ENCODE assay signal across 8 cellular contexts in genomic region chr3:50573566-50574279, GRCh38. TPM values are rescaled to one million over a fixed set of nuclear protein-coding genes. Genes with fewer than 3 reads are reported as not detected.
DNase-seq lines count a peak whose midpoint lies in the region; ATAC-seq and TF ChIP-seq lines count a peak whose summit lies in the region.

No MANE protein-coding gene starts in this region.

- H3K27ac ChIP-seq in CD4-positive, alpha-beta memory T cell (ENCODE audit: low read depth, low read length), result peak overlapping the region; percentile 52

- no peaks in the 10 kb centered on the region for H3K9me3 ChIP-seq in CD4-positive, alpha-beta memory T cell (ENCODE audit: control insufficient read depth in 1 of 2, low read length in 2 of 2)

- peaks cover 7% of the 10 kb centered on the region for H3K36me3 ChIP-seq in CD4-positive, alpha-beta memory T cell (ENCODE audit: insufficient read depth, low read length)

- CTCF ChIA-PET in CD4-positive, alpha-beta memory T cell (lab: Charles Lee; ENCODE audit: partially characterized antibody), result interaction anchor here (1.6 to 21.1 kb wide), 5 partner anchors 8 to 79 kb away, joined by 6 to 996 read pairs (median 11); partner anchors contain the start of genes CISH and MAPKAPK3
- CTCF ChIA-PET in activated CD4-positive, alpha-beta memory T cell treated with anti-CD3 and anti-CD28 coated beads, Interleukin-2, amount 10 ng/mL, durations not matched to agents 7 days and 5 days (lab: Charles Lee), result interaction anchor here (1.1 to 18.5 kb wide), 6 partner anchors 16 to 816 kb away, joined by 3 to 854 read pairs (median 10); partner anchors contain the start of genes CISH, MANF and MAPKAPK3

- POLR2A ChIA-PET in CD4-positive, alpha-beta memory T cell (lab: Charles Lee; ENCODE audit: partially characterized antibody), result interaction anchor here (1.4 to 18.7 kb wide), 3 partner anchors 8 to 35 kb away, joined by 5 to 1072 read pairs (median 276); partner anchors contain the start of genes CISH and MAPKAPK3
- POLR2A ChIA-PET in activated CD4-positive, alpha-beta memory T cell treated with anti-CD3 and anti-CD28 coated beads, Interleukin-2, amount 10 ng/mL, durations not matched to agents 7 days and 5 days (lab: Charles Lee), result interaction anchor here (0.5 to 37.3 kb wide), 13 partner anchors 10 to 1096 kb away, joined by 3 to 4963 read pairs (median 6); partner anchors contain the start of genes CISH, MANF, MAPKAPK3 and RASSF1

- H3K4me3 ChIP-seq in CD4-positive, alpha-beta memory T cell (ENCODE audit: low read length in 2 of 2), result peak overlapping the region in 1 of 2 donors; percentile 12

- H3K4me1 ChIP-seq in CD4-positive, alpha-beta memory T cell (ENCODE audit: insufficient read depth, low read length), result peaks cover 84% of the 10 kb centered on the region

- ATAC-seq in omental fat pad (ENCODE audit: low FRiP score), result no peak

- peak overlapping the region; percentile 54 to 85 (median 68) for H3K4me3 Mint-ChIP-seq in CD4-positive, alpha-beta memory T cell
- H3K4me3 Mint-ChIP-seq in activated CD4-positive, alpha-beta memory T cell treated with anti-CD3 and anti-CD28 coated beads, Interleukin-2, amount 10 ng/mL, durations not matched to agents 7 days and 5 days, result peak overlapping the region; percentile 98

- intact Hi-C loops in CD4-positive, alpha-beta memory T cell (cut with micrococcal nuclease), result no loop called here

- H3K27ac Mint-ChIP-seq in CD4-positive, alpha-beta memory T cell, result peak overlapping the region; percentile 80 to 96 (median 93)
- H3K27ac Mint-ChIP-seq in activated CD4-positive, alpha-beta memory T cell treated with anti-CD3 and anti-CD28 coated beads, Interleukin-2, amount 10 ng/mL, durations not matched to agents 7 days and 5 days, result peak overlapping the region; percentile 97

- TF ChIP-seq CTCF in omental fat pad (IDR thresholded peaks at IDR 0.05), result no peak

- DNase-seq in CD4-positive, alpha-beta memory T cell, result peak; percentile 45 to 64 (median 58)
- peak; percentile 95 for DNase-seq in activated CD4-positive, alpha-beta memory T cell treated with anti-CD3 and anti-CD28 coated beads, Interleukin-2, amount 10 ng/mL, durations not matched to agents 7 days and 5 days
- peak; percentile 52 for DNase-seq in central memory CD4-positive, alpha-beta T cell
- peak; percentile 75 for DNase-seq in stimulated activated CD4-positive, alpha-beta T cell treated with anti-CD3 and anti-CD28 coated beads, Interleukin-4, amount 100 ng/mL, for 24 hours
- DNase-seq in mucosa of gallbladder (ENCODE audit: low spot score) (no peak), omental fat pad (ENCODE audit: low spot score) (no peak), kidney glomerular epithelial cell (lab: John Stamatoyannopoulos, UW) (no peak), NCI-H187 treated with DMSO at 0.1 percent for 48 hours (lab: John Stamatoyannopoulos, UW) (no peak)

- H3K27me3 Mint-ChIP-seq in CD4-positive, alpha-beta memory T cell, result no peaks in the 10 kb centered on the region
- H3K27me3 Mint-ChIP-seq in activated CD4-positive, alpha-beta memory T cell treated with anti-CD3 and anti-CD28 coated beads, Interleukin-2, amount 10 ng/mL, durations not matched to agents 7 days and 5 days, result no peaks in the 10 kb centered on the region

- no peaks in the 10 kb centered on the region for H3K27me3 ChIP-seq in CD4-positive, alpha-beta memory T cell (ENCODE audit: insufficient read depth, low read length)

- H3K4me1 Mint-ChIP-seq in CD4-positive, alpha-beta memory T cell, result peaks cover 47 to 89% (median 56%) of the 10 kb centered on the region in 4 donors
- peaks cover 69% of the 10 kb centered on the region for H3K4me1 Mint-ChIP-seq in activated CD4-positive, alpha-beta memory T cell treated with anti-CD3 and anti-CD28 coated beads, Interleukin-2, amount 10 ng/mL, durations not matched to agents 7 days and 5 days

- no peaks in the 10 kb centered on the region for H3K9me3 Mint-ChIP-seq in CD4-positive, alpha-beta memory T cell
- H3K9me3 Mint-ChIP-seq in activated CD4-positive, alpha-beta memory T cell treated with anti-CD3 and anti-CD28 coated beads, Interleukin-2, amount 10 ng/mL, durations not matched to agents 7 days and 5 days, result no peaks in the 10 kb centered on the region

- H3K36me3 Mint-ChIP-seq in CD4-positive, alpha-beta memory T cell, result peaks cover 0 to 4% of the 10 kb centered on the region in 2 donors
- peaks cover 47% of the 10 kb centered on the region for H3K36me3 Mint-ChIP-seq in activated CD4-positive, alpha-beta memory T cell treated with anti-CD3 and anti-CD28 coated beads, Interleukin-2, amount 10 ng/mL, durations not matched to agents 7 days and 5 days (ENCODE audit: low read depth)

RNA-seq across cellular contexts. Expression of gene HEMK1, which starts 4.4 kb away (rescaled TPM):
- 10 to 100 TPM; 55.3 to 56.7 TPM for total RNA-seq in CD4-positive, alpha-beta memory T cell
- polyA plus RNA-seq in CD4-positive, alpha-beta memory T cell, result 10 to 100 TPM; 21.2 to 36.7 TPM
- total RNA-seq in activated CD4-positive, alpha-beta memory T cell treated with anti-CD3 and anti-CD28 coated beads, Interleukin-2, amount 10 ng/mL, durations not matched to agents 7 days and 5 days, result 10 to 100 TPM; 49.6 to 50.1 TPM
- 29.3 TPM for total RNA-seq in mucosa of gallbladder
- 1 to 10 TPM; 4.8 to 8.3 (median 6.7) TPM for total RNA-seq in omental fat pad

RNA-seq across cellular contexts. Expression of gene C3orf18, which starts 6.2 kb away (rescaled TPM):
- 10 to 100 TPM; 14.3 to 16.2 TPM for total RNA-seq in CD4-positive, alpha-beta memory T cell
- 10 to 100 TPM; 14.2 to 22.3 TPM for polyA plus RNA-seq in CD4-positive, alpha-beta memory T cell
- 10 to 100 TPM; 14.6 to 17.5 TPM for total RNA-seq in activated CD4-positive, alpha-beta memory T cell treated with anti-CD3 and anti-CD28 coated beads, Interleukin-2, amount 10 ng/mL, durations not matched to agents 7 days and 5 days
- total RNA-seq in mucosa of gallbladder, result 12.3 TPM
- total RNA-seq in omental fat pad, result 10 to 100 TPM in 1 of 4 donors, 1 to 10 TPM in 3; 4.4 to 11.1 (median 9.2) TPM

RNA-seq across cellular contexts. Expression of gene CISH, which starts 37.9 kb away (rescaled TPM):
- total RNA-seq in CD4-positive, alpha-beta memory T cell, result 10 to 100 TPM; 14.7 to 15.2 TPM
- 100 to 1,000 TPM in 1 of 2 donors, 10 to 100 TPM in 1; 92.1 to 248 TPM for polyA plus RNA-seq in CD4-positive, alpha-beta memory T cell
- 100 to 1,000 TPM; 328 to 335 TPM for total RNA-seq in activated CD4-positive, alpha-beta memory T cell treated with anti-CD3 and anti-CD28 coated beads, Interleukin-2, amount 10 ng/mL, durations not matched to agents 7 days and 5 days
- total RNA-seq in mucosa of gallbladder (6.2 TPM), omental fat pad (10 to 100 TPM; 10.4 to 27.9 (median 17.9) TPM)

RNA-seq across cellular contexts. Expression of gene MAPKAPK3, which starts 43.2 kb away (rescaled TPM):
- total RNA-seq in CD4-positive, alpha-beta memory T cell, result 10 to 100 TPM; 36.4 to 40.1 TPM
- polyA plus RNA-seq in CD4-positive, alpha-beta memory T cell, result 10 to 100 TPM; 71.2 to 93.2 TPM
- 100 to 1,000 TPM; 146 to 157 TPM for total RNA-seq in activated CD4-positive, alpha-beta memory T cell treated with anti-CD3 and anti-CD28 coated beads, Interleukin-2, amount 10 ng/mL, durations not matched to agents 7 days and 5 days
- total RNA-seq in mucosa of gallbladder (27.4 TPM), omental fat pad (10 to 100 TPM; 25.4 to 54.6 (median 41.0) TPM)

Comparison
In these comparisons a context has a peak if more than half of its experiments do, and no peak if none do; other contexts are left out.
1. DNase-seq: peak in CD4-positive, alpha-beta memory T cell (5 of 5), activated CD4-positive, alpha-beta memory T cell treated with anti-CD3 and anti-CD28 coated beads, Interleukin-2, amount 10 ng/mL, durations not matched to agents 7 days and 5 days (single experiment), central memory CD4-positive, alpha-beta T cell (single experiment) and stimulated activated CD4-positive, alpha-beta T cell treated with anti-CD3 and anti-CD28 coated beads, Interleukin-4, amount 100 ng/mL, for 24 hours (single experiment); none in mucosa of gallbladder (single experiment), omental fat pad (single experiment), kidney glomerular epithelial cell (single experiment) and NCI-H187 treated with DMSO at 0.1 percent for 48 hours (single experiment).
2. RNA of gene CISH, which starts 37.9 kb away (total RNA-seq): 328 to 335 TPM in activated CD4-positive, alpha-beta memory T cell treated with anti-CD3 and anti-CD28 coated beads, Interleukin-2, amount 10 ng/mL, durations not matched to agents 7 days and 5 days; 10.4 to 27.9 TPM in omental fat pad, 14.7 to 15.2 TPM in CD4-positive, alpha-beta memory T cell and 6.2 TPM in mucosa of gallbladder (single experiment); every median in the first group is over 10 times any median in the second.